15 cellular contexts compared by ENCODE assay signal in the genomic region with DNA sequence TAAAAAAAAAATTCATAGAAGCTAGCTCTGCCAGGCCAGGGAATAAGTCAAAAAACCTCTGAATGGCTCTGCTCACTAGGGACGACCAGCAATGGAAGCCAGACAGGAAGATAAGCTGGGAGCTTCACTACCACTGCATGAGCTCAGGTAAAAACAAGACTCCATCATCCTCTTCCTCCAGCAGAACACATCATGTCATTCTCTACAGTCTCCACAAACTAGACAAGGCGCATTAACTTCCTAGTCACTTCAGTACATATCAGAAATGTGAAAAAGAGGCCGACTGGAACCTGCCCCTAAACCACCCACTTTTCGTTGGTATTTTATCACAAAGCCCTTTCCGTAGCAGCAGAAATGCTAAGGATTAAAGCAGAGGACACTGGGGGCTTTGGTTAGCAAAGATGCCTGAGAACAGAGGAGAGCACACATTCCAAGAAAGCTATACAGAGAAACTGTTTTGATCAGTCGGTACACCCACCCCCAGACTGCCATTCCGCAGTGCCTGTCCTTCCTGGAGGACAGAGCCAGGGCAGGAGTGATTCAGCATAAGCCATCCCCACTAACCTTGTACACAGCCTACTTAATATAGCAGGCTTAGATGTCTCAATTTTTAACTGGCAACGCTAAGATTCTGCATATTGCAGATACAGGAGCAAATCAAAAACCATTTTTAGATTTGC. TPM values are rescaled to one million over a fixed set of nuclear protein-coding genes. Genes with fewer than 3 reads are reported as not detected.
DNase-seq lines count a peak whose midpoint lies in the region; ATAC-seq, FAIRE-seq and TF ChIP-seq lines count a peak whose summit lies in the region.
"Had no signal": no experiment of that assay in that cellular context is flagged by ENCODE, and none has a peak within 500 bp of the region (broad histone marks: within the 10 kb centered on the region; RNA-seq: fewer than 3 reads in every experiment).

No MANE protein-coding gene starts in this region.

- peaks cover 0 to 5% of the 10 kb centered on the region in 2 donors for H3K36me3 Mint-ChIP-seq in activated naive CD4-positive, alpha-beta T cell treated with anti-CD3 and anti-CD28 coated beads, Interleukin-2, amount 50 U/mL, for 72 hours
- H3K36me3 Mint-ChIP-seq in astrocyte (ENCODE audit: low read depth, unreplicated experiment): peaks cover 9% of the 10 kb centered on the region
- H3K36me3 Mint-ChIP-seq in stimulated activated effector memory CD8-positive, alpha-beta T cell treated with anti-CD3 and anti-CD28 coated beads, Interleukin-12 subunit alpha, Interleukin-12 subunit beta, amount 100 ng/mL, for 72 hours: peaks cover 6% of the 10 kb centered on the region

- FAIRE-seq in astrocyte (lab: Jason Lieb, UNC) (no peak), urothelium cell line (lab: Jason Lieb, UNC) (no peak)
- FAIRE-seq: G401.6 had no signal

- peak in 1 of 2 donors; percentile 19 for ATAC-seq in activated naive CD4-positive, alpha-beta T cell treated with anti-CD3 and anti-CD28 coated beads, Interleukin-2, amount 50 U/mL, for 72 hours
- no peak for ATAC-seq in stimulated activated effector memory CD8-positive, alpha-beta T cell treated with anti-CD3 and anti-CD28 coated beads, Interleukin-12 subunit alpha, Interleukin-12 subunit beta, amount 100 ng/mL, for 72 hours

- no peak for DNase-seq in activated naive CD4-positive, alpha-beta T cell treated with anti-CD3 and anti-CD28 coated beads, Interleukin-2, amount 50 U/mL, for 72 hours (ENCODE audit: low spot score in 2 of 2)
- no peak for DNase-seq in activated naive CD4-positive, alpha-beta T cell treated with anti-CD3 and anti-CD28 coated beads, Interleukin-2, amount 50 U/mL, for 16 hours
- DNase-seq in astrocyte (ENCODE audit: low read depth) (peak; percentile 66), hepatic stellate cell (ENCODE audit: low spot score) (peak; percentile 36), inferior parietal cortex (ENCODE audit: extremely low spot score) (no peak), nucleus accumbens (lab: John Stamatoyannopoulos, UW) (no peak), urothelium cell line (ENCODE audit: low spot score) (no peak)
- DNase-seq in stimulated activated effector memory CD8-positive, alpha-beta T cell treated with anti-CD3 and anti-CD28 coated beads, Interleukin-12 subunit alpha, Interleukin-12 subunit beta, amount 100 ng/mL, for 72 hours (ENCODE audit: low spot score in 2 of 2): no peak
- DNase-seq: activated CD4-positive, alpha-beta T cell treated with anti-CD3 and anti-CD28 coated beads for 4 hours; aorta; esophagus squamous epithelium; NCI-H1092; NCI-H526 treated with DMSO at 0.1 percent for 48 hours had no signal

- H3K27ac Mint-ChIP-seq in activated naive CD4-positive, alpha-beta T cell treated with anti-CD3 and anti-CD28 coated beads, Interleukin-2, amount 50 U/mL, for 72 hours: peak overlapping the region; percentile 79
- peak overlapping the region; percentile 95 for H3K27ac Mint-ChIP-seq in astrocyte (ENCODE audit: unreplicated experiment)
- H3K27ac Mint-ChIP-seq in stimulated activated effector memory CD8-positive, alpha-beta T cell treated with anti-CD3 and anti-CD28 coated beads, Interleukin-12 subunit alpha, Interleukin-12 subunit beta, amount 100 ng/mL, for 72 hours: peak overlapping the region; percentile 37

- no peaks in the 10 kb centered on the region for H3K27me3 Mint-ChIP-seq in astrocyte (ENCODE audit: low read depth, unreplicated experiment)

- peak overlapping the region; percentile 63 for H3K4me3 Mint-ChIP-seq in astrocyte (ENCODE audit: unreplicated experiment)
- H3K4me3 Mint-ChIP-seq in stimulated activated effector memory CD8-positive, alpha-beta T cell treated with anti-CD3 and anti-CD28 coated beads, Interleukin-12 subunit alpha, Interleukin-12 subunit beta, amount 100 ng/mL, for 72 hours: no peak overlapping the region

- H3K27ac ChIP-seq in astrocyte (ENCODE audit: low read depth, low read length): peak overlapping the region; percentile 41
- H3K27ac ChIP-seq: esophagus squamous epithelium, SK-N-MC had no signal

- H3K79me2 ChIP-seq in astrocyte (ENCODE audit: insufficient read depth, low read length): peaks cover 76% of the 10 kb centered on the region

- no peak for TF ChIP-seq CTCF in astrocyte (IDR thresholded peaks at IDR 0.05; ENCODE audit: insufficient read depth, low read depth, low read length)

- peaks cover 22% of the 10 kb centered on the region for H3K4me1 ChIP-seq in astrocyte (ENCODE audit: insufficient read depth, low read length)

- H2AFZ ChIP-seq in astrocyte (ENCODE audit: low read depth, low read length): peak overlapping the region; percentile 15

- peaks cover 78% of the 10 kb centered on the region for H4K20me1 ChIP-seq in astrocyte (ENCODE audit: insufficient read depth, low read length)

- no peaks in the 10 kb centered on the region for H3K36me3 ChIP-seq in astrocyte (ENCODE audit: insufficient read depth, low read length)
- H3K36me3 ChIP-seq: esophagus squamous epithelium had no signal

- H3K9ac ChIP-seq in astrocyte (ENCODE audit: low read length): peak overlapping the region; percentile 32

- H3K4me1 Mint-ChIP-seq in astrocyte (ENCODE audit: low read depth, unreplicated experiment): peaks cover 29% of the 10 kb centered on the region
- H3K4me1 Mint-ChIP-seq in stimulated activated effector memory CD8-positive, alpha-beta T cell treated with anti-CD3 and anti-CD28 coated beads, Interleukin-12 subunit alpha, Interleukin-12 subunit beta, amount 100 ng/mL, for 72 hours: peaks cover 59% of the 10 kb centered on the region

- H3K9me3 Mint-ChIP-seq in activated naive CD4-positive, alpha-beta T cell treated with anti-CD3 and anti-CD28 coated beads, Interleukin-2, amount 50 U/mL, for 72 hours: peaks cover 0 to 3% of the 10 kb centered on the region in 2 donors
- no peaks in the 10 kb centered on the region for H3K9me3 Mint-ChIP-seq in astrocyte (ENCODE audit: unreplicated experiment)
- H3K9me3 Mint-ChIP-seq in stimulated activated effector memory CD8-positive, alpha-beta T cell treated with anti-CD3 and anti-CD28 coated beads, Interleukin-12 subunit alpha, Interleukin-12 subunit beta, amount 100 ng/mL, for 72 hours: no peaks in the 10 kb centered on the region

- peak overlapping the region; percentile 64 for H3K4me2 ChIP-seq in astrocyte (ENCODE audit: low read length)

- H3K4me3 ChIP-seq in astrocyte (ENCODE audit: insufficient read depth, low read depth, low read length): no peak overlapping the region
- H3K4me3 ChIP-seq: esophagus squamous epithelium, SK-N-MC had no signal

- no peaks in the 10 kb centered on the region for H3K27me3 ChIP-seq in astrocyte (ENCODE audit: insufficient read depth, low read length)
- H3K27me3 ChIP-seq: esophagus squamous epithelium had no signal

- H3K9me3 ChIP-seq in astrocyte (ENCODE audit: insufficient read depth, low read depth, low read length): no peaks in the 10 kb centered on the region
- H3K9me3 ChIP-seq: esophagus squamous epithelium had no signal

RNA-seq across cellular contexts. Expression of a gene that starts 53.4 kb away (rescaled TPM):
- total RNA-seq in activated naive CD4-positive, alpha-beta T cell treated with anti-CD3 and anti-CD28 coated beads, Interleukin-2, amount 50 U/mL, for 72 hours: 100 to 1,000 TPM; 129 to 137 TPM
- 108 and 110 TPM in 2 replicates for total RNA-seq in astrocyte

Comparison
In these comparisons a context has a peak if more than half of its experiments do, and no peak if none do; other contexts are left out.
1. DNase-seq: peak in astrocyte (single experiment) and hepatic stellate cell (single experiment); none in activated naive CD4-positive, alpha-beta T cell treated with anti-CD3 and anti-CD28 coated beads, Interleukin-2, amount 50 U/mL, for 72 hours (0 of 2), activated naive CD4-positive, alpha-beta T cell treated with anti-CD3 and anti-CD28 coated beads, Interleukin-2, amount 50 U/mL, for 16 hours (single experiment), stimulated activated effector memory CD8-positive, alpha-beta T cell treated with anti-CD3 and anti-CD28 coated beads, Interleukin-12 subunit alpha, Interleukin-12 subunit beta, amount 100 ng/mL, for 72 hours (0 of 2), inferior parietal cortex (single experiment), nucleus accumbens (0 of 56) and urothelium cell line (single experiment).
2. H3K27ac Mint-ChIP-seq: peak in every context shown above with its lines; median percentile 95 in astrocyte; 79 in activated naive CD4-positive, alpha-beta T cell treated with anti-CD3 and anti-CD28 coated beads, Interleukin-2, amount 50 U/mL, for 72 hours; 37 in stimulated activated effector memory CD8-positive, alpha-beta T cell treated with anti-CD3 and anti-CD28 coated beads, Interleukin-12 subunit alpha, Interleukin-12 subunit beta, amount 100 ng/mL, for 72 hours.